In genomic region chr1:86704456-86704971, GRCh38 we compare ENCODE assay signal across 8 cellular contexts.
DNase-seq lines count a peak whose midpoint lies in the region; ATAC-seq lines count a peak whose summit lies in the region.

SH3GLB1 (plus strand) TSS chr1:86704576; CDS start chr1:86704900, 324 bp downstream.

- no peaks in the 10 kb centered on the region for H3K27me3 ChIP-seq in layer of hippocampus (ENCODE audit: control insufficient read depth, insufficient read depth, low read length)

- ATAC-seq in HG03457 (IDR thresholded peaks at IDR 0.05; ENCODE audit: unreplicated experiment), result peak; percentile 81

- peak; percentile 45 to 94 (median 85) for DNase-seq in C1 segment of cervical spinal cord (lab: John Stamatoyannopoulos, UW)
- peak; percentile 32 for DNase-seq in GM19240 (ENCODE audit: insufficient read length, low spot score)
- DNase-seq in NCI-H510A treated with DMSO at 0.1 percent for 48 hours (lab: John Stamatoyannopoulos, UW), result peak; percentile 99
- DNase-seq in activated CD4-positive, alpha-beta T cell treated with anti-CD3 and anti-CD28 coated beads for 4 hours, result peak; percentile 87
- peak; percentile 86 to 88 for DNase-seq in stimulated activated CD4-positive, alpha-beta T cell treated with anti-CD3 and anti-CD28 coated beads, Interleukin-1b, Interleukin-23, amount 100 ng/mL, for 4 hours (ENCODE audit: low read depth in 2 of 2)

- H3K27ac ChIP-seq in cingulate gyrus (ENCODE audit: low read depth, low read length) (peak within 1 kb of the TSS; percentile 93), layer of hippocampus (ENCODE audit: low read depth, low read length) (peak within 1 kb of the TSS; percentile 99)

Comparison
In these comparisons a context has a peak if more than half of its experiments do, and no peak if none do; other contexts are left out.
1. Peak in every context shown above with its lines: DNase-seq, ATAC-seq and H3K27ac ChIP-seq.
2. DNase-seq: peak in every context shown above with its lines; median percentile 99 in NCI-H510A treated with DMSO at 0.1 percent for 48 hours; 87 in activated CD4-positive, alpha-beta T cell treated with anti-CD3 and anti-CD28 coated beads for 4 hours; 87 in stimulated activated CD4-positive, alpha-beta T cell treated with anti-CD3 and anti-CD28 coated beads, Interleukin-1b, Interleukin-23, amount 100 ng/mL, for 4 hours; 85 in C1 segment of cervical spinal cord; 32 in GM19240.